16 cellular contexts compared by ENCODE assay signal in genomic region chr14:104786091-104786586, GRCh38. TPM values are rescaled to one million over a fixed set of nuclear protein-coding genes. Genes with fewer than 3 reads are reported as not detected.
DNase-seq lines count a peak whose midpoint lies in the region; ATAC-seq and TF ChIP-seq lines count a peak whose summit lies in the region.
"Had no signal": no experiment of that assay in that cellular context is flagged by ENCODE, and none has a peak within 500 bp of the region (broad histone marks: within the 10 kb centered on the region; RNA-seq: fewer than 3 reads in every experiment).

No MANE protein-coding gene starts in this region.

- no peaks in the 10 kb centered on the region for H3K9me3 ChIP-seq in BLaER1 treated with 17β-estradiol and CSF1 and Interleukin-3, amounts not matched to agents 10 nM and 100 nM (replicated peaks in 1 of 11)
- no peaks in the 10 kb centered on the region for H3K9me3 ChIP-seq in HEK293 (ENCODE audit: control insufficient read depth, insufficient read depth, low read depth, low read length)
- no peaks in the 10 kb centered on the region for H3K9me3 ChIP-seq in heart right ventricle
- no peaks in the 10 kb centered on the region for H3K9me3 ChIP-seq in osteoblast (ENCODE audit: low read depth, low read length)
- H3K9me3 ChIP-seq: ascending aorta, BE2C had no signal

- H3K4me3 ChIP-seq in BLaER1 treated with 17β-estradiol and CSF1 and Interleukin-3, amounts not matched to agents 10 nM and 100 nM, result peak overlapping the region in 1 of 10 experiments; percentile 32; a peak in 3 of 20 replicates
- H3K4me3 ChIP-seq in HEK293 (ENCODE audit: low read depth, low read length) (no peak overlapping the region), heart right ventricle (no peak overlapping the region), osteoblast (ENCODE audit: insufficient read depth, low read length) (no peak overlapping the region)
- H3K4me3 ChIP-seq: ascending aorta, GM23248 had no signal

- peaks cover 58 to 87% (median 75%) of the 10 kb centered on the region in 10 experiments for H3K4me1 ChIP-seq in BLaER1 treated with 17β-estradiol and CSF1 and Interleukin-3, amounts not matched to agents 10 nM and 100 nM
- no peaks in the 10 kb centered on the region for H3K4me1 ChIP-seq in HEK293 (ENCODE audit: control insufficient read depth, insufficient read depth, low read length)
- peaks cover 3 to 48% (median 30%) of the 10 kb centered on the region in 9 donors for H3K4me1 ChIP-seq in heart right ventricle
- no peaks in the 10 kb centered on the region for H3K4me1 ChIP-seq in osteoblast (ENCODE audit: insufficient read depth, low read length)
- H3K4me1 ChIP-seq: BE2C had no signal

- TF ChIP-seq CTCF in HEK293 (tag by site-specific recombination; IDR thresholded peaks at IDR 0.05) (no peak), heart right ventricle (IDR thresholded peaks at IDR 0.05) (peak in 1 of 9 donors; percentile 10), osteoblast (IDR thresholded peaks at IDR 0.05; ENCODE audit: extremely low read depth, low read depth, low read length) (no peak)

- CTCF ChIA-PET in HEK293 (lab: Yijun Ruan, JAX), result no interaction called here

- WGBS in heart right ventricle, 2 donors, result 63 to 70% methylated on average over 12 of the region's 14 CpGs

- peak overlapping the region; percentile 48 to 89 (median 76); a peak in 20 of 22 replicates for H3K27ac ChIP-seq in BLaER1 treated with 17β-estradiol and CSF1 and Interleukin-3, amounts not matched to agents 10 nM and 100 nM
- H3K27ac ChIP-seq in HEK293 (ENCODE audit: extremely low read depth, low read depth, low read length) (no peak overlapping the region), heart right ventricle (peak overlapping the region in 1 of 10 donors; percentile 87), osteoblast (ENCODE audit: low read depth, low read length) (no peak overlapping the region)
- H3K27ac ChIP-seq: GM23248 had no signal

- no peaks in the 10 kb centered on the region for H3K27me3 ChIP-seq in BLaER1 treated with 17β-estradiol and CSF1 and Interleukin-3, amounts not matched to agents 10 nM and 100 nM
- H3K27me3 ChIP-seq in heart right ventricle (no peaks in the 10 kb centered on the region), osteoblast (ENCODE audit: insufficient read depth, low read length) (no peaks in the 10 kb centered on the region)
- H3K27me3 ChIP-seq: ascending aorta, BE2C had no signal

- POLR2A ChIA-PET in HEK293 (lab: Yijun Ruan, JAX), result no interaction called here

- DNase-seq in heart right ventricle, result peak in 1 of 2 donors; percentile 21
- peak; percentile 88 for DNase-seq in osteoblast (ENCODE audit: insufficient read length, low spot score, missing footprints)
- DNase-seq in NCI-H1694 treated with DMSO at 0.1 percent for 48 hours (lab: John Stamatoyannopoulos, UW), result no peak
- DNase-seq in posterior vena cava (ENCODE audit: low spot score), result no peak
- DNase-seq: activated CD4-positive, alpha-beta T cell treated with anti-CD3 and anti-CD28 coated beads, Interleukin-2, amount 10 ng/mL, durations not matched to agents 24 days and 14 days; BE2C; cortex of kidney; DMS79; GM23248; MV-4-11; NCI-H748 treated with DMSO at 0.1 percent for 48 hours; stimulated activated CD4-positive, alpha-beta T cell treated with anti-CD3 and anti-CD28 coated beads, Interleukin-1b, Interleukin-23, amount 100 ng/mL, for 48 hours had no signal

- peaks cover 82% of the 10 kb centered on the region for H3K79me2 ChIP-seq in osteoblast (ENCODE audit: insufficient read depth, low read length)

- peaks cover 39 to 90% (median 65%) of the 10 kb centered on the region in 11 experiments for H3K36me3 ChIP-seq in BLaER1 treated with 17β-estradiol and CSF1 and Interleukin-3, amounts not matched to agents 10 nM and 100 nM
- H3K36me3 ChIP-seq in HEK293 (ENCODE audit: control insufficient read depth in 2 of 2, insufficient read depth in 1 of 2, low read length in 2 of 2), result peaks cover 0 to 87% of the 10 kb centered on the region in 2 experiments; a peak in 1 of 3 replicates
- H3K36me3 ChIP-seq in heart right ventricle, result peaks cover 0 to 70% (median 0%) of the 10 kb centered on the region in 9 donors
- peaks cover 15% of the 10 kb centered on the region for H3K36me3 ChIP-seq in osteoblast (ENCODE audit: insufficient read depth, low read length)

- H4K20me1 ChIP-seq in BLaER1 treated with 17β-estradiol and CSF1 and Interleukin-3, amounts not matched to agents 10 nM and 100 nM, result peaks cover 55 to 100% (median 96%) of the 10 kb centered on the region in 11 experiments; a peak in 21 of 22 replicates
- H4K20me1 ChIP-seq in osteoblast (ENCODE audit: insufficient read depth, low read length), result peaks cover 42% of the 10 kb centered on the region

- peak overlapping the region; percentile 83 to 99 (median 95) for H3K4me2 ChIP-seq in BLaER1 treated with 17β-estradiol and CSF1 and Interleukin-3, amounts not matched to agents 10 nM and 100 nM
- H3K4me2 ChIP-seq in osteoblast (ENCODE audit: insufficient read depth, low read length), result no peak overlapping the region

- H2AFZ ChIP-seq in osteoblast (ENCODE audit: low read length), result no peak overlapping the region
- H2AFZ ChIP-seq: GM23248 had no signal

- intact Hi-C loops in heart right ventricle (cut with DNase I) (loop anchor here in 1 of 10 donors (5.0 kb wide), 1 partner anchor 36 kb away; no protein-coding TSS in a partner anchor), posterior vena cava (cut with DNase I) (no loop called here)

- peak overlapping the region; percentile 44 to 80 (median 69); a peak in 19 of 22 replicates for H3K9ac ChIP-seq in BLaER1 treated with 17β-estradiol and CSF1 and Interleukin-3, amounts not matched to agents 10 nM and 100 nM
- H3K9ac ChIP-seq: GM23248 had no signal

- peak; percentile 11 to 50 (median 38) for ATAC-seq in heart right ventricle
- ATAC-seq in HG02610 (IDR thresholded peaks at IDR 0.05; ENCODE audit: unreplicated experiment), result no peak

TF ChIP-seq in HEK293, 187 proteins besides CTCF, POLR2A, EP300 and RAD21:
- peak; percentile 76 for TF ChIP-seq KLF1 (tag by site-specific recombination; IDR thresholded peaks at IDR 0.05)
- no peak for TF ChIP-seq GLI4 (tag by site-specific recombination; IDR thresholded peaks at IDR 0.05)
- TF ChIP-seq ZFHX2 (tag by site-specific recombination; conservative IDR thresholded peaks at IDR 0.05), result peak; percentile 96
- TF ChIP-seq EGR2 (tag by site-specific recombination; IDR thresholded peaks at IDR 0.05; ENCODE audit: low read depth), result peak; percentile 77

RNA-seq across cellular contexts. Expression of gene AKT1, which starts 9.4 kb away (rescaled TPM):
- total RNA-seq in heart right ventricle (100 to 1,000 TPM in 9 of 10 donors, 10 to 100 TPM in 1; 98.1 to 152 (median 141) TPM), osteoblast (156 and 188 TPM in 2 replicates), posterior vena cava (100 to 1,000 TPM; 115 to 143 TPM)
- 100 to 1,000 TPM in 1 of 2 donors, 10 to 100 TPM in 1; 95.7 to 112 TPM for polyA plus RNA-seq in heart right ventricle

RNA-seq across cellular contexts. Expression of gene ZBTB42, which starts 14.8 kb away (rescaled TPM):
- total RNA-seq in heart right ventricle (1 to 10 TPM; 4.3 to 9.2 (median 6.9) TPM), osteoblast (2.9 TPM in 2 replicates), posterior vena cava (1 to 10 TPM; 3.3 to 3.8 TPM)
- 1 to 10 TPM; 1.8 to 5.9 TPM for polyA plus RNA-seq in heart right ventricle

RNA-seq across cellular contexts. Expression of gene SIVA1, which starts 33.2 kb away (rescaled TPM):
- total RNA-seq in heart right ventricle (10 to 100 TPM; 43.3 to 69.6 (median 50.8) TPM), osteoblast (57.2 and 62.2 TPM in 2 replicates), posterior vena cava (10 to 100 TPM; 58.3 to 66.1 TPM)
- 100 to 1,000 TPM in 1 of 2 donors, 10 to 100 TPM in 1; 78.6 to 203 TPM for polyA plus RNA-seq in heart right ventricle

Comparison
In these comparisons a context has a peak if more than half of its experiments do, and no peak if none do; other contexts are left out.
1. H3K27ac ChIP-seq: peak in BLaER1 treated with 17β-estradiol and CSF1 and Interleukin-3, amounts not matched to agents 10 nM and 100 nM (11 of 11); none in HEK293 (single experiment) and osteoblast (single experiment).